ENCODE assay signal across 20 cellular contexts in genomic region chr17:70054961-70055360, GRCh38. TPM values are rescaled to one million over a fixed set of nuclear protein-coding genes. Genes with fewer than 3 reads are reported as not detected.
"Had no signal": no experiment of that assay in that cellular context is flagged by ENCODE, and none has a peak within 500 bp of the region (broad histone marks: within the 10 kb centered on the region; RNA-seq: fewer than 3 reads in every experiment).

No MANE protein-coding gene starts in this region.

- H3K27ac ChIP-seq: coronary artery, prostate gland, thoracic aorta, upper lobe of left lung had no signal

- H3K4me3 ChIP-seq: coronary artery, heart right ventricle, prostate gland, thoracic aorta, upper lobe of left lung had no signal

- H3K27me3 ChIP-seq: heart right ventricle, upper lobe of left lung had no signal

- H3K9me3 ChIP-seq: heart right ventricle, prostate gland, thoracic aorta, upper lobe of left lung had no signal

- H3K4me1 ChIP-seq: prostate gland, upper lobe of left lung had no signal

- DNase-seq: activated CD4-positive, alpha-beta T cell treated with anti-CD3 and anti-CD28 coated beads for 4 hours; activated CD4-positive, alpha-beta T cell treated with anti-CD3 and anti-CD28 coated beads, Interleukin-2, amount 50 U/mL, for 48 hours; activated CD4-positive, CD25-positive, alpha-beta regulatory T cell; activated effector memory CD4-positive, alpha-beta T cell treated with anti-CD3 and anti-CD28 coated beads, Interleukin-2, amount 50 U/mL, for 16 hours; activated naive CD4-positive, alpha-beta T cell treated with anti-CD3 and anti-CD28 coated beads, Interleukin-2, amount 10 ng/mL, durations not matched to agents 7 days and 5 days; amygdala; cerebellar nuclear complex; heart right ventricle; immature natural killer cell; left ventricle myocardium superior; mammary epithelial cell; stimulated activated CD4-positive, alpha-beta T cell treated with anti-CD3 and anti-CD28 coated beads, Interleukin-4, amount 100 ng/mL, for 1 hour; stimulated activated naive CD4-positive, alpha-beta T cell; SW 1271; T-helper 17 cell; upper lobe of left lung had no signal

- H3K36me3 ChIP-seq: heart right ventricle, prostate gland, thoracic aorta, upper lobe of left lung had no signal

- ATAC-seq: heart right ventricle, left ventricle myocardium superior, T-helper 17 cell had no signal

RNA-seq across cellular contexts. Expression of gene KCNJ16, which starts 20.1 kb away (rescaled TPM):
- total RNA-seq: left ventricle myocardium superior, myocyte, T-helper 17 cell had no signal
- polyA plus RNA-seq: heart right ventricle, immature natural killer cell had no signal
